Comparison of ENCODE assay signal across 34 cellular contexts in the genomic region with DNA sequence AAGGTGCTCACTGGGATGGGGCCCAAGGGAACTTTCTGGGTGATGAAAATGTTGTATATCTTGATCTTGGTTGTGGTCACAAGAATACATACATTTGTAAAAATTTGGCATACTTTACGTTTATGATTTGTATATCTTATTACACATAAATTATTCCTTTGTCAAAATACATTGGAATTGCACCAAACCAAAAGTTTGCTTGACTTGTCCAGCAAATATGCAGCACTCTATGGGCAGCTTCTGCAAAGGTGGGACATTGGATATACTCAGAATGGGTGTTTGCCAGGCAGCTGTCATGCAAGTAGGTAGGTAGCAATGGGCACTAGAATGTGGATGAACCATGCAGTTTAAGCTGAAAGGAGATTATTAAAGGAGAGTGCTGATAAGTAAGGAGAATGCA.
"Had no signal": no experiment of that assay in that cellular context is flagged by ENCODE, and none has a peak within 500 bp of the region (broad histone marks: within the 10 kb centered on the region; RNA-seq: fewer than 3 reads in every experiment).

No MANE protein-coding gene starts in this region.

- H3K27ac ChIP-seq: KMS-11 had no signal

- DNase-seq: Karpas-422, Kasumi-1, MG63, MM.1S, MV-4-11, NCI-H1048, NCI-H1092, NCI-H1092 treated with DMSO at 0.1 percent for 48 hours, NCI-H1105, NCI-H1105 treated with DMSO at 0.1 percent for 48 hours, NCI-H1417, NCI-H1417 treated with DMSO at 0.1 percent for 48 hours, NCI-H1436, NCI-H1436 treated with DMSO at 0.1 percent for 48 hours, NCI-H146, NCI-H1694, NCI-H1694 treated with DMSO at 0.1 percent for 48 hours, NCI-H187, NCI-H187 treated with DMSO at 0.1 percent for 48 hours, NCI-H1930, NCI-H2029, NCI-H2081, NCI-H2081 treated with DMSO at 0.1 percent for 48 hours, NCI-H2107, NCI-H2171, NCI-H2171 treated with DMSO at 0.1 percent for 48 hours, NCI-H2227 treated with DMSO at 0.1 percent for 48 hours, NCI-H226, NCI-H446, NCI-H446 treated with DMSO at 0.1 percent for 48 hours, NCI-H510A, NCI-H510A treated with DMSO at 0.1 percent for 48 hours, NCI-H524 had no signal

- H3K4me3 ChIP-seq: MG63 had no signal

- H3K9ac ChIP-seq: KMS-11 had no signal

- H3K9me3 ChIP-seq: MG63 had no signal

- H3K27me3 ChIP-seq: MG63 had no signal

- H3K4me2 ChIP-seq: KMS-11 had no signal

- H3K36me3 ChIP-seq: MG63 had no signal
